8 cellular contexts compared by ENCODE assay signal in the genomic region with DNA sequence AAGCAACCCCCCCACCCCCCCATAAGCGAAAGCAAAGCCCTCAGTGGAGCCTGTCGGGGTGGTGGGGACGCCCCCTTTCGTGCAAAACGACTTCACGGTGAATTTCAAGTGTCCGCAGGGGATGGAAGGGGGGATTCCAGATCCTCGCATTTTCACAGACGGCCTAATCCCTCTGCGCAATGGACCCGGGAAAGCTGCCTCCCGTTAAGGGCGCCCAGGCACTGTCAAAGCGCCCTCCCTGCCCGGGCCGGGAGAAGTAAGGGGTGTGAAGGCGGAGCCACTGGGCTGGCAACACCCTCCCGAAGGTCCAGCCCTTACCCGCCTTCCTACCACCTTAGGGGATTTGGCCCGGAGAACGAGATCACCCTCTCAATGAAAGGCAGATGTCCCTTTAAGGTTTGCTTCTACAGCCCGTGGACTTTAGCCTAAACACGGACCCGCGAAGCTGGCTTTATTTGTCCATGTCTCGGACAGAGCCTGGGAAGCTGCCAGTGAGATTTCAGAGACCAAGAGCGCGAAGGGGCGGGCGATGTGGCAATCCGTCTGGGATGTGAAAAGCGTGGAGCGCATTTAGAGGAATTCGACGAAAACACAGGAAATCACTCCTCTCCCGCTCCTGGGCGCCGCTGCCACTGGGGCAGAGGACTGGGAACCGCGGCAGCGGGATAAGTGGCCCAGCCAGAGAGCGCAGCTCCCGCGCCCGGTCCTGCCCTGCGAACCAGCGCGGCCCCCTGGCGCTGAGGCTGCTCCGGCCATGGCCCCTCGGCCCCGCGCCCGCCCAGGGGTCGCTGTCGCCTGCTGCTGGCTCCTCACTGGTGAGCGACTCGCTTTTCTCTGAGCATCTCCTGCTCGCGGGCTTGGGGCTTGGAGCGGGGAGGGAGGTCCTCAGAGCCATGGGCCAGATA. TPM values are rescaled to one million over a fixed set of nuclear protein-coding genes. Genes with fewer than 3 reads are reported as not detected.
DNase-seq lines count a peak whose midpoint lies in the region; ATAC-seq and TF ChIP-seq lines count a peak whose summit lies in the region.

A gene (plus strand): TSS at position 317 of the 905 bp plus-strand sequence. CDS start 438 bp downstream, at position 755.
A gene with protein sequence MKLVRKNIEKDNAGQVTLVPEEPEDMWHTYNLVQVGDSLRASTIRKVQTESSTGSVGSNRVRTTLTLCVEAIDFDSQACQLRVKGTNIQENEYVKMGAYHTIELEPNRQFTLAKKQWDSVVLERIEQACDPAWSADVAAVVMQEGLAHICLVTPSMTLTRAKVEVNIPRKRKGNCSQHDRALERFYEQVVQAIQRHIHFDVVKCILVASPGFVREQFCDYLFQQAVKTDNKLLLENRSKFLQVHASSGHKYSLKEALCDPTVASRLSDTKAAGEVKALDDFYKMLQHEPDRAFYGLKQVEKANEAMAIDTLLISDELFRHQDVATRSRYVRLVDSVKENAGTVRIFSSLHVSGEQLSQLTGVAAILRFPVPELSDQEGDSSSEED (plus strand): TSS at position 317 of the 905 bp plus-strand sequence. CDS start 12,479 bp downstream, outside the sequence.

- H4K20me1 ChIP-seq in Karpas-422 (ENCODE audit: insufficient read depth, low read depth, low read length), result no peaks in the 10 kb centered on the region

- peak within 1 kb of the TSS in 3 of 6 donors; percentile 20 to 85 (median 42) for H3K27ac Mint-ChIP-seq in immature natural killer cell

- peak within 1 kb of the TSS; percentile 85 to 89 (median 87) for H3K4me3 Mint-ChIP-seq in immature natural killer cell

- H2AFZ ChIP-seq in Karpas-422 (ENCODE audit: low read length), result no peak within 1 kb of the TSS

- H3K4me2 ChIP-seq in Karpas-422 (ENCODE audit: low read depth, low read length, poor library complexity, severe bottlenecking), result no peak within 1 kb of the TSS

- peak; percentile 79 for ATAC-seq in GM21723 (IDR thresholded peaks at IDR 0.05; ENCODE audit: unreplicated experiment)

- no peaks in the 10 kb centered on the region for H3K79me2 ChIP-seq in Karpas-422 (ENCODE audit: low read length)

- no peaks in the 10 kb centered on the region for H3K9me3 ChIP-seq in WERI-Rb-1 (ENCODE audit: severe bottlenecking)
- H3K9me3 ChIP-seq in Karpas-422 (ENCODE audit: low read length), result no peaks in the 10 kb centered on the region

- TF ChIP-seq CTCF in WERI-Rb-1 (IDR thresholded peaks at IDR 0.05; ENCODE audit: low read depth, low read length), result peak; percentile 65

- TF ChIP-seq RAD21 in Ishikawa (IDR thresholded peaks at IDR 0.05; ENCODE audit: low read depth), result peak; percentile 12; the same call in 1 of the 2 replicates

- peak; percentile 24 for DNase-seq in G401 (ENCODE audit: low spot score)
- DNase-seq in WERI-Rb-1, result peak; percentile 79
- DNase-seq in caudate nucleus (lab: John Stamatoyannopoulos, UW), result peak in 35 of 61 donors; percentile 5 to 68 (median 25)
- DNase-seq in immature natural killer cell, result peak; percentile 38 to 53 (median 49)
- DNase-seq in smooth muscle cell of the brain vasculature (ENCODE audit: low read depth, low spot score), result peak; percentile 49
- no peak for DNase-seq in Karpas-422

- H3K9ac ChIP-seq in Karpas-422 (ENCODE audit: low read length), result no peak within 1 kb of the TSS

- no peak for TF ChIP-seq EP300 in Ishikawa (IDR thresholded peaks at IDR 0.05; ENCODE audit: borderline replicate concordance)

- in situ Hi-C loops in G401 (cut with HindIII; ENCODE audit: low sequenced_read_pairs), result no loop called here

- H3K27me3 ChIP-seq in WERI-Rb-1 (ENCODE audit: insufficient read depth, low read depth, severe bottlenecking) (peaks cover 2% of the 10 kb centered on the region), Karpas-422 (ENCODE audit: low read length) (no peaks in the 10 kb centered on the region)

- H3K9me2 ChIP-seq in Karpas-422 (replicated peaks; ENCODE audit: insufficient read depth, low read length), result no peaks in the 10 kb centered on the region

- no peaks in the 10 kb centered on the region for H3K36me3 Mint-ChIP-seq in immature natural killer cell

- H3K4me1 Mint-ChIP-seq in immature natural killer cell, result peaks cover 16 to 47% of the 10 kb centered on the region in 2 donors

- peaks cover 0 to 1% (median 0%) of the 10 kb centered on the region in 6 donors for H3K9me3 Mint-ChIP-seq in immature natural killer cell

- no peaks in the 10 kb centered on the region for H3K4me1 ChIP-seq in Karpas-422 (ENCODE audit: low read length)

- H3K36me3 ChIP-seq in WERI-Rb-1 (no peaks in the 10 kb centered on the region; the same call in 1 of the 2 replicates), Karpas-422 (ENCODE audit: insufficient read depth, low read length) (no peaks in the 10 kb centered on the region)

- H3K27me3 Mint-ChIP-seq in immature natural killer cell (ENCODE audit: low read depth in 3 of 3), result peaks cover 14 to 19% (median 17%) of the 10 kb centered on the region in 3 donors

- H3K4me3 ChIP-seq in WERI-Rb-1 (ENCODE audit: low read depth, low read length) (peak within 1 kb of the TSS; percentile 53), Karpas-422 (ENCODE audit: low read length) (no peak within 1 kb of the TSS)

- peak within 1 kb of the TSS; percentile 50 for H3K27ac ChIP-seq in WERI-Rb-1
- H3K27ac ChIP-seq in caudate nucleus (ENCODE audit: low read depth, low read length), result peak within 1 kb of the TSS; percentile 31
- H3K27ac ChIP-seq in Karpas-422 (ENCODE audit: low read length), result no peak within 1 kb of the TSS

TF ChIP-seq in Ishikawa, 13 proteins besides CTCF, POLR2A, EP300 and RAD21:
- TF ChIP-seq CREB1 (IDR thresholded peaks at IDR 0.05; ENCODE audit: low read depth), result no peak
- TF ChIP-seq, protein P1, sequence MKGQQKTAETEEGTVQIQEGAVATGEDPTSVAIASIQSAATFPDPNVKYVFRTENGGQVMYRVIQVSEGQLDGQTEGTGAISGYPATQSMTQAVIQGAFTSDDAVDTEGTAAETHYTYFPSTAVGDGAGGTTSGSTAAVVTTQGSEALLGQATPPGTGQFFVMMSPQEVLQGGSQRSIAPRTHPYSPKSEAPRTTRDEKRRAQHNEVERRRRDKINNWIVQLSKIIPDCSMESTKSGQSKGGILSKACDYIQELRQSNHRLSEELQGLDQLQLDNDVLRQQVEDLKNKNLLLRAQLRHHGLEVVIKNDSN (IDR thresholded peaks at IDR 0.05), result no peak
- TF ChIP-seq CEBPB (IDR thresholded peaks at IDR 0.05), result peak; percentile 85
- TF ChIP-seq YY1 (IDR thresholded peaks at IDR 0.05; ENCODE audit: low read depth), result no peak
- 0 out of 2 replicates have a peak, but pooled peaks have one; percentile 31 for TF ChIP-seq ZBTB7A (IDR thresholded peaks at IDR 0.05; ENCODE audit: low read depth)
- TF ChIP-seq TCF12 (IDR thresholded peaks at IDR 0.05; ENCODE audit: low read depth), result no peak
- no peak for TF ChIP-seq NFIC (IDR thresholded peaks at IDR 0.05)
- TF ChIP-seq, protein P2, sequence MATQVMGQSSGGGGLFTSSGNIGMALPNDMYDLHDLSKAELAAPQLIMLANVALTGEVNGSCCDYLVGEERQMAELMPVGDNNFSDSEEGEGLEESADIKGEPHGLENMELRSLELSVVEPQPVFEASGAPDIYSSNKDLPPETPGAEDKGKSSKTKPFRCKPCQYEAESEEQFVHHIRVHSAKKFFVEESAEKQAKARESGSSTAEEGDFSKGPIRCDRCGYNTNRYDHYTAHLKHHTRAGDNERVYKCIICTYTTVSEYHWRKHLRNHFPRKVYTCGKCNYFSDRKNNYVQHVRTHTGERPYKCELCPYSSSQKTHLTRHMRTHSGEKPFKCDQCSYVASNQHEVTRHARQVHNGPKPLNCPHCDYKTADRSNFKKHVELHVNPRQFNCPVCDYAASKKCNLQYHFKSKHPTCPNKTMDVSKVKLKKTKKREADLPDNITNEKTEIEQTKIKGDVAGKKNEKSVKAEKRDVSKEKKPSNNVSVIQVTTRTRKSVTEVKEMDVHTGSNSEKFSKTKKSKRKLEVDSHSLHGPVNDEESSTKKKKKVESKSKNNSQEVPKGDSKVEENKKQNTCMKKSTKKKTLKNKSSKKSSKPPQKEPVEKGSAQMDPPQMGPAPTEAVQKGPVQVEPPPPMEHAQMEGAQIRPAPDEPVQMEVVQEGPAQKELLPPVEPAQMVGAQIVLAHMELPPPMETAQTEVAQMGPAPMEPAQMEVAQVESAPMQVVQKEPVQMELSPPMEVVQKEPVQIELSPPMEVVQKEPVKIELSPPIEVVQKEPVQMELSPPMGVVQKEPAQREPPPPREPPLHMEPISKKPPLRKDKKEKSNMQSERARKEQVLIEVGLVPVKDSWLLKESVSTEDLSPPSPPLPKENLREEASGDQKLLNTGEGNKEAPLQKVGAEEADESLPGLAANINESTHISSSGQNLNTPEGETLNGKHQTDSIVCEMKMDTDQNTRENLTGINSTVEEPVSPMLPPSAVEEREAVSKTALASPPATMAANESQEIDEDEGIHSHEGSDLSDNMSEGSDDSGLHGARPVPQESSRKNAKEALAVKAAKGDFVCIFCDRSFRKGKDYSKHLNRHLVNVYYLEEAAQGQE (IDR thresholded peaks at IDR 0.05; ENCODE audit: low read depth), result no peak
- TF ChIP-seq FOXM1 (IDR thresholded peaks at IDR 0.05; ENCODE audit: borderline replicate concordance, low read depth), result no peak
- TF ChIP-seq, protein P3, sequence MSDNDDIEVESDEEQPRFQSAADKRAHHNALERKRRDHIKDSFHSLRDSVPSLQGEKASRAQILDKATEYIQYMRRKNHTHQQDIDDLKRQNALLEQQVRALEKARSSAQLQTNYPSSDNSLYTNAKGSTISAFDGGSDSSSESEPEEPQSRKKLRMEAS (IDR thresholded peaks at IDR 0.05), result peak; percentile 79

RNA-seq across cellular contexts. Expression of the first gene that starts in this region (rescaled TPM):
- total RNA-seq in G401 (2014; rRNA removed; shearing (Covaris generic)), result not detected in 2 replicates
- 1 to 10 TPM in 1 of 3 donors, not detected in 2; 7.3 TPM for polyA plus RNA-seq in immature natural killer cell
- total RNA-seq in Karpas-422 (2014; rRNA removed; shearing (Covaris generic); ENCODE audit: low replicate concordance), result not detected in 2 replicates

RNA-seq across cellular contexts. Expression of the second gene that starts in this region (rescaled TPM):
- total RNA-seq in G401 (2014; rRNA removed; shearing (Covaris generic)), result 17.1 and 17.4 TPM in 2 replicates
- 10 to 100 TPM in 1 of 3 donors, 1 to 10 TPM in 2; 1.3 to 10.5 (median 2.3) TPM for polyA plus RNA-seq in immature natural killer cell
- total RNA-seq in Karpas-422 (2014; rRNA removed; shearing (Covaris generic); ENCODE audit: low replicate concordance), result 8.0 and 8.4 TPM in 2 replicates
